8 cellular contexts compared by ENCODE assay signal in the genomic region with DNA sequence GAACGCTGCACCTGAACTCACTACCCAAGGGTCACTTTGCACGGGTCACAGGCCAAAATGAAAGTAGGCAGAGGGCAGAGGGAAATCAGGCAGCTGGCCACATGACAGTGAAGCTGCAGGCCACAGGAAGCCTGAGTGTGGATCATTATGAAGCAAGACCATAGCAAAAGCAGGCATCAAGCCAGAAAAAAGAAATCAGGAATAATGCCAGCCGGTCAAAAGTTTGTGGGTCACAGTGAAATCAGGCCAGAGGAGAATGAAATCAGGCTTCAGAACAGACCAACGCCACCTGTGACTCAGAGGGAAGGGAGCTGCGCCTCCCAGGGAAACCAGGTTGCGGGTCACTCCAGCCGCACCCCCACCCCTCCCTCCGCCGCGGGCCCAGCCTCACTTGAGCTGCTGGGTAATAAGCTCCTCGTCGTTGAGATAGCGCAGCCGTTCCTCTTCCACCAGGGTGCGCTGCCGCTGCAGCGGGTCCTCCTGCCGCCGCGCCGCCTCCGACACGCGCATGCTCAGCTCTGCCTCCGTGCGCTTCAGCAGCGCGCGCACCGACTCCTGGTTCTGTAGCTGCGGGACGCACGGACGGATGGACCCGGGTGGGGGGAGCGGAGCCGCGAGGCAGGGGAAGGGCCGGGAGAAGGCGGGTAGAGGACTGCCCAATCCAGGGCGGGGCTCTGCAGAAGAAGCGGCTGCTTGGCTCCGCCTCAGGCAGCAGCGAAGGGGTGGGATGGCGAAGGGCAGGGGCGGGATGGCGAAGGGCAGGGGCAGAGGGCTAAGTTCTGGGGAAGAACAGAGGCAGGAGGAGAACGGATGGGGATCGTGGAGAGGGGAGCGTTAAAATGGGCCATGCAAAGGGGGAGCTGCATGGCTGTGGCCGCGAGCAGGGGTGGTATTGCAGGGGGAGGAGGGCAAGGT. TPM values are rescaled to one million over a fixed set of nuclear protein-coding genes. Genes with fewer than 3 reads are reported as not detected.
DNase-seq lines count a peak whose midpoint lies in the region; ATAC-seq, FAIRE-seq and TF ChIP-seq lines count a peak whose summit lies in the region.

No MANE protein-coding gene starts in this region.

- in situ Hi-C loops in GM13976 (cut with MboI; ENCODE audit: low sequenced_read_pairs, unreplicated experiment) = no loop called here

- no peaks in the 10 kb centered on the region for H3K9me3 ChIP-seq in skeletal muscle tissue (ENCODE audit: control insufficient read depth in 3 of 3, low read length in 3 of 3)

- CTCF ChIA-PET in WTC11 (lab: Charles Lee) = interaction anchor here (0.5 to 10.6 kb wide), 67 partner anchors 8 to 642 kb away, joined by 3 to 501 read pairs (median 6); a partner anchor contains a TSS

- H3K4me1 ChIP-seq in skeletal muscle tissue (ENCODE audit: control insufficient read depth in 3 of 3, insufficient read depth in 3 of 3, low read length in 3 of 3) = peaks cover 25 to 36% (median 27%) of the 10 kb centered on the region in 3 donors

- no peaks in the 10 kb centered on the region for H3K36me3 Mint-ChIP-seq in WTC11

- TF ChIP-seq CTCF in GM13976 (IDR thresholded peaks at IDR 0.05; ENCODE audit: borderline replicate concordance, control extremely low read depth, extremely low read depth, insufficient read depth, missing control alignments) (peak; percentile 99), WTC11 (IDR thresholded peaks at IDR 0.05) (peak; percentile 57; the same call in 1 of the 2 replicates), bronchial epithelial cell (IDR thresholded peaks at IDR 0.05; ENCODE audit: insufficient read depth, low read length, severe bottlenecking) (peak; percentile 98)

- H3K27me3 ChIP-seq in bronchial epithelial cell (ENCODE audit: control insufficient read depth, insufficient read depth, low read length) = peaks cover 27% of the 10 kb centered on the region
- peaks cover 40 to 51% (median 46%) of the 10 kb centered on the region in 3 donors for H3K27me3 ChIP-seq in skeletal muscle tissue (ENCODE audit: control insufficient read depth in 3 of 3, insufficient read depth in 3 of 3, low read length in 3 of 3)

- no peak overlapping the region; the same call in 1 of the 2 replicates for H3K27ac Mint-ChIP-seq in WTC11

- H3K4me1 Mint-ChIP-seq in WTC11 = peaks cover 37% of the 10 kb centered on the region

- peak overlapping the region; percentile 90 for H3K4me3 Mint-ChIP-seq in WTC11

- H3K4me3 ChIP-seq in bronchial epithelial cell (ENCODE audit: low read depth, low read length) (peak overlapping the region; percentile 39), skeletal muscle tissue (ENCODE audit: low read length in 3 of 3) (peak overlapping the region; percentile 55 to 70 (median 65))

- DNase-seq in GM13976 (ENCODE audit: low spot score) (peak; percentile 95), NCI-H2227 (lab: John Stamatoyannopoulos, UW; ENCODE audit: unreplicated experiment) (peak; percentile 98), WTC11 (ENCODE audit: low spot score) (peak; percentile 96), bronchial epithelial cell (ENCODE audit: low read depth) (peak; percentile 88), iPS-NIHi11 (ENCODE audit: low spot score) (peak; percentile 98)

- H3K27ac ChIP-seq in skeletal muscle tissue (ENCODE audit: low read depth, low read length) = no peak overlapping the region

- H3K9ac ChIP-seq in skeletal muscle tissue (ENCODE audit: low read depth in 1 of 3, low read length in 3 of 3) = peak overlapping the region in 2 of 3 donors; percentile 46 to 51

- peaks cover 59% of the 10 kb centered on the region for H3K27me3 Mint-ChIP-seq in WTC11 (ENCODE audit: low read depth)

- H3K36me3 ChIP-seq in bronchial epithelial cell (ENCODE audit: control insufficient read depth, insufficient read depth, low read length) (no peaks in the 10 kb centered on the region), skeletal muscle tissue (ENCODE audit: control insufficient read depth in 3 of 3, insufficient read depth in 3 of 3, low read length in 3 of 3) (no peaks in the 10 kb centered on the region)

- H3K9me3 Mint-ChIP-seq in WTC11 = no peaks in the 10 kb centered on the region

- no peak for FAIRE-seq in bronchial epithelial cell (lab: Jason Lieb, UNC)

- ATAC-seq in HG03139 (IDR thresholded peaks at IDR 0.05; ENCODE audit: unreplicated experiment) (peak; percentile 60), WTC11 (peak; percentile 72), GM21390 (IDR thresholded peaks at IDR 0.05; ENCODE audit: unreplicated experiment) (no peak)

- POLR2A ChIA-PET in WTC11 (lab: Charles Lee) = interaction anchor here (0.5 to 2.3 kb wide), 14 partner anchors 15 to 1116 kb away, joined by 3 to 10 read pairs (median 3); a partner anchor contains a TSS

TF ChIP-seq in WTC11, 78 proteins besides CTCF, POLR2A, EP300 and RAD21 (continues in another document):
- no peak for TF ChIP-seq JAZF1 (CRISPR knock-in tag; IDR thresholded peaks at IDR 0.05)
- TF ChIP-seq, protein P1, sequence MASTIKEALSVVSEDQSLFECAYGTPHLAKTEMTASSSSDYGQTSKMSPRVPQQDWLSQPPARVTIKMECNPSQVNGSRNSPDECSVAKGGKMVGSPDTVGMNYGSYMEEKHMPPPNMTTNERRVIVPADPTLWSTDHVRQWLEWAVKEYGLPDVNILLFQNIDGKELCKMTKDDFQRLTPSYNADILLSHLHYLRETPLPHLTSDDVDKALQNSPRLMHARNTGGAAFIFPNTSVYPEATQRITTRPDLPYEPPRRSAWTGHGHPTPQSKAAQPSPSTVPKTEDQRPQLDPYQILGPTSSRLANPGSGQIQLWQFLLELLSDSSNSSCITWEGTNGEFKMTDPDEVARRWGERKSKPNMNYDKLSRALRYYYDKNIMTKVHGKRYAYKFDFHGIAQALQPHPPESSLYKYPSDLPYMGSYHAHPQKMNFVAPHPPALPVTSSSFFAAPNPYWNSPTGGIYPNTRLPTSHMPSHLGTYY (CRISPR knock-in tag; IDR thresholded peaks at IDR 0.05) = no peak
- TF ChIP-seq, protein P2, sequence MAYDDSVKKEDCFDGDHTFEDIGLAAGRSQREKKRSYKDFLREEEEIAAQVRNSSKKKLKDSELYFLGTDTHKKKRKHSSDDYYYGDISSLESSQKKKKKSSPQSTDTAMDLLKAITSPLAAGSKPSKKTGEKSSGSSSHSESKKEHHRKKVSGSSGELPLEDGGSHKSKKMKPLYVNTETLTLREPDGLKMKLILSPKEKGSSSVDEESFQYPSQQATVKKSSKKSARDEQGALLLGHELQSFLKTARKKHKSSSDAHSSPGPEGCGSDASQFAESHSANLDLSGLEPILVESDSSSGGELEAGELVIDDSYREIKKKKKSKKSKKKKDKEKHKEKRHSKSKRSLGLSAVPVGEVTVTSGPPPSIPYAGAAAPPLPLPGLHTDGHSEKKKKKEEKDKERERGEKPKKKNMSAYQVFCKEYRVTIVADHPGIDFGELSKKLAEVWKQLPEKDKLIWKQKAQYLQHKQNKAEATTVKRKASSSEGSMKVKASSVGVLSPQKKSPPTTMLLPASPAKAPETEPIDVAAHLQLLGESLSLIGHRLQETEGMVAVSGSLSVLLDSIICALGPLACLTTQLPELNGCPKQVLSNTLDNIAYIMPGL (CRISPR knock-in tag; IDR thresholded peaks at IDR 0.05) = peak; percentile 73; the same call in 1 of the 2 replicates
- no peak for TF ChIP-seq ELF4 (CRISPR knock-in tag; IDR thresholded peaks at IDR 0.05; ENCODE audit: low read depth)
- TF ChIP-seq, protein P3, sequence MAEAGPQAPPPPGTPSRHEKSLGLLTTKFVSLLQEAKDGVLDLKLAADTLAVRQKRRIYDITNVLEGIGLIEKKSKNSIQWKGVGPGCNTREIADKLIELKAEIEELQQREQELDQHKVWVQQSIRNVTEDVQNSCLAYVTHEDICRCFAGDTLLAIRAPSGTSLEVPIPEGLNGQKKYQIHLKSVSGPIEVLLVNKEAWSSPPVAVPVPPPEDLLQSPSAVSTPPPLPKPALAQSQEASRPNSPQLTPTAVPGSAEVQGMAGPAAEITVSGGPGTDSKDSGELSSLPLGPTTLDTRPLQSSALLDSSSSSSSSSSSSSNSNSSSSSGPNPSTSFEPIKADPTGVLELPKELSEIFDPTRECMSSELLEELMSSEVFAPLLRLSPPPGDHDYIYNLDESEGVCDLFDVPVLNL (CRISPR knock-in tag; IDR thresholded peaks at IDR 0.05; ENCODE audit: borderline replicate concordance, low read depth) = no peak
- peak; percentile 75; the same call in 1 of the 2 replicates for TF ChIP-seq ZNF138 (CRISPR knock-in tag; conservative IDR thresholded peaks at IDR 0.05)
- TF ChIP-seq ESRRA (CRISPR knock-in tag; IDR thresholded peaks at IDR 0.05; ENCODE audit: borderline replicate concordance) = no peak
- peak; percentile 58; the same call in 1 of the 2 replicates for TF ChIP-seq ETV6 (CRISPR knock-in tag; IDR thresholded peaks at IDR 0.05)
- no peak for TF ChIP-seq NFATC4 (CRISPR knock-in tag; IDR thresholded peaks at IDR 0.05)
- no peak for TF ChIP-seq MXD4 (CRISPR knock-in tag; IDR thresholded peaks at IDR 0.05; ENCODE audit: borderline replicate concordance)
- TF ChIP-seq ZBTB21 (CRISPR knock-in tag; IDR thresholded peaks at IDR 0.05; ENCODE audit: borderline replicate concordance) = peak; percentile 76; the same call in 1 of the 2 replicates
- TF ChIP-seq TEAD1 (CRISPR knock-in tag; IDR thresholded peaks at IDR 0.05) = no peak; the same call in 1 of the 2 replicates
- TF ChIP-seq SP1 (CRISPR knock-in tag; conservative IDR thresholded peaks at IDR 0.05) = peak; percentile 76
- 0 out of 2 replicates have a peak, but pooled peaks have one; percentile 11 for TF ChIP-seq SMAD3 (CRISPR knock-in tag; IDR thresholded peaks at IDR 0.05; ENCODE audit: borderline replicate concordance)
- TF ChIP-seq, protein P4, sequence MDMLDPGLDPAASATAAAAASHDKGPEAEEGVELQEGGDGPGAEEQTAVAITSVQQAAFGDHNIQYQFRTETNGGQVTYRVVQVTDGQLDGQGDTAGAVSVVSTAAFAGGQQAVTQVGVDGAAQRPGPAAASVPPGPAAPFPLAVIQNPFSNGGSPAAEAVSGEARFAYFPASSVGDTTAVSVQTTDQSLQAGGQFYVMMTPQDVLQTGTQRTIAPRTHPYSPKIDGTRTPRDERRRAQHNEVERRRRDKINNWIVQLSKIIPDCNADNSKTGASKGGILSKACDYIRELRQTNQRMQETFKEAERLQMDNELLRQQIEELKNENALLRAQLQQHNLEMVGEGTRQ (CRISPR knock-in tag; IDR thresholded peaks at IDR 0.05) = 0 out of 2 replicates have a peak, but pooled peaks have one; percentile 26
- TF ChIP-seq EMX1 (CRISPR knock-in tag; IDR thresholded peaks at IDR 0.05) = no peak

RNA-seq across cellular contexts. Expression of a gene that starts 47.7 kb away (rescaled TPM):
- 10.7 to 17.3 TPM (median 11.1 TPM) in 3 replicates for total RNA-seq in WTC11 (2021)
- total RNA-seq in bronchial epithelial cell = under 0.01 and 0.64 TPM in 2 replicates
- 0.52 TPM for total RNA-seq in skeletal muscle tissue
